Comparison of ENCODE assay signal across 8 cellular contexts in the genomic region with DNA sequence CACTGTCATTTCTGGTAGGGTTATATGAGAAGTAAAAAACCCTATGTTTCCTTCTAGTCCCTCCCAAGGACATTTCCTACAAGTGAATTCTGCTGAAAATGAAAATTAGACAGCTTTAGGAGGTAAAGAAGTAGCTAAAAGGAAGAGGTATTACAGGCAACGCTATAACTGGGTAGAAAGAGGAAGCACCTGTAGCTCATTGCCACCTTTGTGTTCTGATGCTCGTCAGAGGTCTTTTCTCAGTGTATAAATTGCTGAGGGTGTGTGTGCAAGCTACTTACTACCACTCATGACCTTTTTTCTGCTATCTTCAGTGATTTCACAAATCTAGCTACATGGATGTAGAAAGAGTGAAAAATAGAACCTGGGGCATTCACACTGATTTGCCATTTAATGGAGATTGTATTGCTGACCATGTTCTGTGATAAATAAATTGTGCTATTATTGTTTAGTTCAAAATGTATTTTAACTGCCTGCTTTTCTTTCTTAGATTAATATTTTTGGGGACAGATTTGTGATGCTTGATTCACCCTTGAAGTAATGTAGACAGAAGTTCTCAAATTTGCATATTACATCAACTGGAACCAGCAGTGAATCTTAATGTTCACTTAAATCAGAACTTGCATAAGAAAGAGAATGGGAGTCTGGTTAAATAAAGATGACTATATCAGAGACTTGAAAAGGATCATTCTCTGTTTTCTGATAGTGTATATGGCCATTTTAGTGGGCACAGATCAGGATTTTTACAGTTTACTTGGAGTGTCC. TPM values are rescaled to one million over a fixed set of nuclear protein-coding genes. Genes with fewer than 3 reads are reported as not detected.
A peak's percentile ranks its signal among the peaks of the same experiment; 100 is the strongest.
DNase-seq lines count a peak whose midpoint lies in the region; ATAC-seq, FAIRE-seq and TF ChIP-seq lines count a peak whose summit lies in the region.

No MANE protein-coding gene starts in this region.

- TF ChIP-seq POLR2A in H54 (IDR thresholded peaks at IDR 0.05; ENCODE audit: low read depth, low read length) = no peak

- no peak for TF ChIP-seq CTCF in CD14-positive monocyte (IDR thresholded peaks at IDR 0.05)

- H3K4me3 ChIP-seq in iPS-15b (ENCODE audit: low read depth, low read length) = peak overlapping the region; percentile 97

- H3K36me3 Mint-ChIP-seq in stimulated activated effector memory CD8-positive, alpha-beta T cell treated with anti-CD3 and anti-CD28 coated beads, Interleukin-12 subunit alpha, Interleukin-12 subunit beta, amount 100 ng/mL, for 72 hours = no peaks in the 10 kb centered on the region
- H3K36me3 Mint-ChIP-seq in CD14-positive monocyte = peaks cover 8 to 9% of the 10 kb centered on the region in 2 donors

- H3K9me3 ChIP-seq in iPS-15b (ENCODE audit: control insufficient read depth, insufficient read depth, low read length) = no peaks in the 10 kb centered on the region

- intact Hi-C loops in CD14-positive monocyte (cut with micrococcal nuclease) = loop anchor here in 1 of 2 donors (10.0 kb wide), 1 partner anchor 823 kb away; the partner anchor contains the start of gene ITPRID2

- H3K9me3 Mint-ChIP-seq in stimulated activated effector memory CD8-positive, alpha-beta T cell treated with anti-CD3 and anti-CD28 coated beads, Interleukin-12 subunit alpha, Interleukin-12 subunit beta, amount 100 ng/mL, for 72 hours = no peaks in the 10 kb centered on the region
- no peaks in the 10 kb centered on the region for H3K9me3 Mint-ChIP-seq in CD14-positive monocyte

- peak; percentile 11 for DNase-seq in DMS153 (lab: John Stamatoyannopoulos, UW)
- no peak for DNase-seq in DMS153 treated with DMSO at 0.1 percent for 48 hours (lab: John Stamatoyannopoulos, UW; ENCODE audit: unreplicated experiment)
- no peak for DNase-seq in H54 (ENCODE audit: insufficient read length, low spot score)
- DNase-seq in NAMALWA (ENCODE audit: low spot score) = peak; percentile 85
- DNase-seq in activated gamma-delta T cell treated with Interleukin-2 at 50 U/mL for 16 hours = no peak
- DNase-seq in stimulated activated effector memory CD8-positive, alpha-beta T cell treated with anti-CD3 and anti-CD28 coated beads, Interleukin-12 subunit alpha, Interleukin-12 subunit beta, amount 100 ng/mL, for 72 hours (ENCODE audit: low spot score in 2 of 2) = no peak
- no peak for DNase-seq in CD14-positive monocyte (ENCODE audit: low spot score)

- no peaks in the 10 kb centered on the region for H3K4me1 Mint-ChIP-seq in stimulated activated effector memory CD8-positive, alpha-beta T cell treated with anti-CD3 and anti-CD28 coated beads, Interleukin-12 subunit alpha, Interleukin-12 subunit beta, amount 100 ng/mL, for 72 hours
- peaks cover 3% of the 10 kb centered on the region for H3K4me1 Mint-ChIP-seq in CD14-positive monocyte

- H3K27ac Mint-ChIP-seq in stimulated activated effector memory CD8-positive, alpha-beta T cell treated with anti-CD3 and anti-CD28 coated beads, Interleukin-12 subunit alpha, Interleukin-12 subunit beta, amount 100 ng/mL, for 72 hours = no peak overlapping the region
- H3K27ac Mint-ChIP-seq in CD14-positive monocyte = peak overlapping the region in 1 of 7 donors; percentile 35

- no peak overlapping the region for H3K9ac ChIP-seq in iPS-15b (ENCODE audit: low read depth, low read length)

- peaks cover 5% of the 10 kb centered on the region for H3K4me1 ChIP-seq in iPS-15b (ENCODE audit: control insufficient read depth, insufficient read depth, low read length)

- no peak for ATAC-seq in stimulated activated effector memory CD8-positive, alpha-beta T cell treated with anti-CD3 and anti-CD28 coated beads, Interleukin-12 subunit alpha, Interleukin-12 subunit beta, amount 100 ng/mL, for 72 hours

- peak; percentile 73 for FAIRE-seq in H54 (lab: Jason Lieb, UNC)

- no peaks in the 10 kb centered on the region for H3K27me3 ChIP-seq in iPS-15b (ENCODE audit: control insufficient read depth, insufficient read depth, low read length)

- H3K4me3 Mint-ChIP-seq in stimulated activated effector memory CD8-positive, alpha-beta T cell treated with anti-CD3 and anti-CD28 coated beads, Interleukin-12 subunit alpha, Interleukin-12 subunit beta, amount 100 ng/mL, for 72 hours = no peak overlapping the region
- H3K4me3 Mint-ChIP-seq in CD14-positive monocyte = no peak overlapping the region

- H3K36me3 ChIP-seq in iPS-15b (ENCODE audit: control insufficient read depth, insufficient read depth, low read length) = no peaks in the 10 kb centered on the region

- no peaks in the 10 kb centered on the region for H3K27me3 Mint-ChIP-seq in CD14-positive monocyte (ENCODE audit: low read depth in 3 of 3)

RNA-seq across cellular contexts. Expression of gene DNAJC10, which starts 1.6 kb away (rescaled TPM):
- 100 to 1,000 TPM in 1 of 2 donors, 10 to 100 TPM in 1; 79.4 to 102 TPM for polyA plus RNA-seq in CD14-positive monocyte

Comparison
In these comparisons a context has a peak if more than half of its experiments do, and no peak if none do; other contexts are left out.
1. DNase-seq: peak in DMS153 (single experiment) and NAMALWA (single experiment); none in DMS153 treated with DMSO at 0.1 percent for 48 hours (single experiment), H54 (single experiment), activated gamma-delta T cell treated with Interleukin-2 at 50 U/mL for 16 hours (single experiment), stimulated activated effector memory CD8-positive, alpha-beta T cell treated with anti-CD3 and anti-CD28 coated beads, Interleukin-12 subunit alpha, Interleukin-12 subunit beta, amount 100 ng/mL, for 72 hours (0 of 2) and CD14-positive monocyte (single experiment).